10 cellular contexts compared by ENCODE assay signal in genomic region chr7:131026297-131027003, GRCh38.
A peak's percentile ranks its signal among the peaks of the same experiment; 100 is the strongest.
DNase-seq lines count a peak whose midpoint lies in the region; ATAC-seq and TF ChIP-seq lines count a peak whose summit lies in the region.
"Had no signal": no experiment of that assay in that cellular context is flagged by ENCODE, and none has a peak within 500 bp of the region (broad histone marks: within the 10 kb centered on the region; RNA-seq: fewer than 3 reads in every experiment).

No MANE protein-coding gene starts in this region.

- H3K27me3 Mint-ChIP-seq in activated T-cell treated with anti-CD3 and anti-CD28 coated beads, Interleukin-2, amount 50 U/mL, for 24 hours = no peaks in the 10 kb centered on the region

- no peak for TF ChIP-seq EP300 in suprapubic skin (IDR thresholded peaks at IDR 0.05)

- 66% methylated on average over 7 of the region's 7 CpGs for WGBS in suprapubic skin

- peaks cover 87% of the 10 kb centered on the region for H3K4me1 Mint-ChIP-seq in activated T-cell treated with anti-CD3 and anti-CD28 coated beads, Interleukin-2, amount 50 U/mL, for 24 hours (ENCODE audit: low read depth)

- H3K27me3 ChIP-seq in suprapubic skin = no peaks in the 10 kb centered on the region

- no peak overlapping the region for H3K4me3 ChIP-seq in suprapubic skin

- TF ChIP-seq CTCF in suprapubic skin (IDR thresholded peaks at IDR 0.05) = no peak

- no peak for TF ChIP-seq POLR2A in suprapubic skin (IDR thresholded peaks at IDR 0.05)

- H3K4me1 ChIP-seq in suprapubic skin = peaks cover 36% of the 10 kb centered on the region

- H3K9me3 ChIP-seq in suprapubic skin = no peaks in the 10 kb centered on the region

- peaks cover 17% of the 10 kb centered on the region for H3K9me3 Mint-ChIP-seq in activated T-cell treated with anti-CD3 and anti-CD28 coated beads, Interleukin-2, amount 50 U/mL, for 24 hours
- H3K9me3 Mint-ChIP-seq: WTC11 had no signal

- peak; percentile 32 for ATAC-seq in stimulated activated naive CD8-positive, alpha-beta T cell treated with anti-CD3 and anti-CD28 coated beads, Interleukin-15, Interleukin-2, amounts not matched to agents 100 U/mL and 50 U/mL, for 24 hours
- no peak for ATAC-seq in GM19463 (IDR thresholded peaks at IDR 0.05; ENCODE audit: unreplicated experiment)
- no peak for ATAC-seq in GM19328 (IDR thresholded peaks at IDR 0.05; ENCODE audit: unreplicated experiment)

- DNase-seq in activated T-cell treated with anti-CD3 and anti-CD28 coated beads, Interleukin-2, amount 50 U/mL, for 24 hours = no peak
- no peak for DNase-seq in activated T-cell treated with anti-CD3 and anti-CD28 coated beads for 4 hours
- DNase-seq in LHCN-M2 (ENCODE audit: low read depth) = peak; percentile 45
- DNase-seq in caudate nucleus (lab: John Stamatoyannopoulos, UW) = peak in 2 of 61 donors; percentile 12 to 18
- DNase-seq in stimulated activated naive CD8-positive, alpha-beta T cell treated with anti-CD3 and anti-CD28 coated beads, Interleukin-15, Interleukin-2, amounts not matched to agents 100 U/mL and 50 U/mL, for 24 hours = no peak
- no peak for DNase-seq in suprapubic skin (ENCODE audit: low spot score in 2 of 2)
- DNase-seq: Calu3 had no signal

- peak overlapping the region; percentile 56 for H3K27ac ChIP-seq in caudate nucleus (ENCODE audit: low read depth, low read length)
- no peak overlapping the region for H3K27ac ChIP-seq in suprapubic skin

- H3K36me3 ChIP-seq in suprapubic skin = peaks cover 7% of the 10 kb centered on the region

- H3K36me3 Mint-ChIP-seq in activated T-cell treated with anti-CD3 and anti-CD28 coated beads, Interleukin-2, amount 50 U/mL, for 24 hours (ENCODE audit: low read depth) = peaks cover 66% of the 10 kb centered on the region

- peak overlapping the region; percentile 46 for H3K4me3 Mint-ChIP-seq in activated T-cell treated with anti-CD3 and anti-CD28 coated beads, Interleukin-2, amount 50 U/mL, for 24 hours
- H3K4me3 Mint-ChIP-seq: WTC11 had no signal

- H3K27ac Mint-ChIP-seq in activated T-cell treated with anti-CD3 and anti-CD28 coated beads, Interleukin-2, amount 50 U/mL, for 24 hours = peak overlapping the region; percentile 100
